Comparison of ENCODE assay signal across 27 cellular contexts in genomic region chr13:61988810-61989209, GRCh38.
"Had no signal": no experiment of that assay in that cellular context is flagged by ENCODE, and none has a peak within 500 bp of the region (broad histone marks: within the 10 kb centered on the region; RNA-seq: fewer than 3 reads in every experiment).

No MANE protein-coding gene starts in this region.

- H3K9me3 ChIP-seq: stomach, suprapubic skin, testis, thoracic aorta, thyroid gland, tibial artery, tibial nerve, transverse colon, upper lobe of left lung, upper lobe of right lung, uterus, vagina had no signal

- H3K4me1 ChIP-seq: stomach, suprapubic skin, testis, thyroid gland, tibial artery, tibial nerve, transverse colon, upper lobe of left lung, upper lobe of right lung, uterus, vagina had no signal

- DNase-seq: stimulated activated CD4-positive, alpha-beta T cell treated with anti-CD3 and anti-CD28 coated beads, Interleukin-2, amount 100 ng/mL, for 48 hours; stimulated activated CD4-positive, alpha-beta T cell treated with anti-CD3 and anti-CD28 coated beads, Interleukin-4, amount 100 ng/mL, for 1 hour; stimulated activated CD4-positive, alpha-beta T cell treated with anti-CD3 and anti-CD28 coated beads, Interleukin-4, amount 100 ng/mL, for 24 hours; stimulated activated CD4-positive, alpha-beta T cell treated with anti-CD3 and anti-CD28 coated beads, Interleukin-4, amount 100 ng/mL, for 4 hours; stimulated activated CD8-positive, alpha-beta memory T cell treated with anti-CD3 and anti-CD28 coated beads, Interleukin-4, amount 100 ng/mL, for 48 hours; stimulated activated naive B cell treated with anti-CD40 and anti-IgM and Interleukin-4, amounts not matched to agents 10 μg/mL and 1 μg/mL and 100 μg/mL, for 72 hours; stimulated activated naive CD4-positive, alpha-beta T cell; stimulated activated naive CD4-positive, alpha-beta T cell treated with Interleukin-2 at 50 U/mL for 16 hours; stimulated activated naive CD8-positive, alpha-beta T cell treated with anti-CD3 and anti-CD28 coated beads, Interleukin-15, amount 100 ng/mL, for 72 hours; stimulated activated naive CD8-positive, alpha-beta T cell treated with anti-CD3 and anti-CD28 coated beads, Interleukin-15, Interleukin-2, amounts not matched to agents 100 U/mL and 50 U/mL, for 24 hours; stomach; substantia nigra; testis; thyroid gland; tibial artery; transverse colon; trophoblast cell; upper lobe of left lung; upper lobe of right lung; uterus had no signal

- H3K27me3 ChIP-seq: stomach, suprapubic skin, testis, thyroid gland, tibial artery, tibial nerve, transverse colon, upper lobe of left lung, upper lobe of right lung, uterus, vagina had no signal

- ATAC-seq: stimulated activated effector memory CD8-positive, alpha-beta T cell treated with anti-CD3 and anti-CD28 coated beads, Interleukin-12 subunit alpha, Interleukin-12 subunit beta, amount 100 ng/mL, for 72 hours; stimulated activated memory B cell treated with anti-CD40 and anti-IgM and Interleukin-4, amounts not matched to agents 10 μg/mL and 1 μg/mL and 100 μg/mL, for 72 hours; stimulated activated naive B cell treated with anti-CD40 and anti-IgM and Interleukin-4, amounts not matched to agents 10 μg/mL and 1 μg/mL and 100 μg/mL, for 72 hours; stimulated activated naive CD8-positive, alpha-beta T cell treated with anti-CD3 and anti-CD28 coated beads, Interleukin-15, amount 100 ng/mL, for 72 hours; stimulated activated naive CD8-positive, alpha-beta T cell treated with anti-CD3 and anti-CD28 coated beads, Interleukin-15, Interleukin-2, amounts not matched to agents 100 U/mL and 50 U/mL, for 24 hours; upper lobe of right lung had no signal

- FAIRE-seq: urothelium cell line had no signal

- H3K4me3 ChIP-seq: stomach, suprapubic skin, testis, thoracic aorta, thyroid gland, tibial artery, tibial nerve, transverse colon, upper lobe of left lung, upper lobe of right lung, uterus, vagina had no signal

- H3K27ac ChIP-seq: stomach, suprapubic skin, testis, thoracic aorta, thyroid gland, tibial artery, tibial nerve, transverse colon, upper lobe of left lung, upper lobe of right lung, uterus, vagina had no signal

- H3K36me3 ChIP-seq: stomach, suprapubic skin, thoracic aorta, thyroid gland, tibial artery, tibial nerve, transverse colon, upper lobe of left lung, upper lobe of right lung, uterus, vagina had no signal
